9 cellular contexts compared by ENCODE assay signal in the genomic region with DNA sequence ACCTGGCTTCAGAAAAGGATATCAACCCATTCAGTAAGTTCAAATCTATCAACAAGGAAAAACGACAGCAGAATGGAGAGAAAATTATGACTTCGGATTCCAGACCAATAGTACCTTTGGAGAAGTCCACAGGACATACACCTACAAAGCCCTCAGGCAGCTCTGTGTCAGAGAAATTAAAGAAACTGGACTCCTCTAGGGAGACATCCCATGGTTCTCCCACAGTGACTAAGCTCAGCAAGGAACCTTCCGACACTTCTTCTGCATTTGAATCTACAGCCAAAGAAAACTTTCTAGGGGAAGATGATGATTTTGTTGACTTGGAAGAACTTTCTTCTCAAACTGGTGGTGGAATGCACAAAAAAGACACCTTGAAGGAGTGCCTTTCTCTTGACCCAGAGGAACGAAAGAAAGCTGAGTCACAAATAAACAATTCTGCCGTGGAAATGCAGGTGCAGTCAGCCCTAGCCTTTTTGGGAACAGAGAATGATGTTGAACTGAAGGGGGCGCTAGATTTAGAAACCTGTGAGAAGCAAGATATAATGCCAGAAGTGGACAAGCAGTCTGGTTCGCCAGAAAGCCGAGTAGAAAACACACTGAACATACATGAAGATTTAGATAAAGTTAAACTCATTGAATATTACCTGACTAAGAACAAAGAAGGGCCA.
DNase-seq lines count a peak whose midpoint lies in the region; ATAC-seq, FAIRE-seq and TF ChIP-seq lines count a peak whose summit lies in the region.
"Had no signal": no experiment of that assay in that cellular context is flagged by ENCODE, and none has a peak within 500 bp of the region (broad histone marks: within the 10 kb centered on the region; RNA-seq: fewer than 3 reads in every experiment).

No MANE protein-coding gene starts in this region.

- CTCF ChIA-PET in CD4-positive, alpha-beta memory T cell (lab: Charles Lee; ENCODE audit: partially characterized antibody) = interaction anchor here (0.6 to 3.4 kb wide), 13 partner anchors 9 to 99 kb away, joined by 3 to 27 read pairs (median 4); a partner anchor contains a TSS
- CTCF ChIA-PET in activated CD8-positive, alpha-beta T cell treated with anti-CD3 and anti-CD28 coated beads for 36 hours (lab: Charles Lee) = interaction anchor here (0.7 to 4.3 kb wide), 16 partner anchors 9 to 110 kb away, joined by 3 to 29 read pairs (median 5); a partner anchor contains a TSS

- no peak overlapping the region for H3K27ac ChIP-seq in CD4-positive, alpha-beta memory T cell (ENCODE audit: low read depth, low read length)
- H3K27ac ChIP-seq: epithelial cell of prostate had no signal

- no peak for ATAC-seq in activated CD8-positive, alpha-beta T cell treated with anti-CD3 and anti-CD28 coated beads for 36 hours
- no peak for ATAC-seq in HG03469 (IDR thresholded peaks at IDR 0.05; ENCODE audit: unreplicated experiment)

- H3K9me3 ChIP-seq in CD4-positive, alpha-beta memory T cell (ENCODE audit: control insufficient read depth in 1 of 2, low read length in 2 of 2) = no peaks in the 10 kb centered on the region

- peak; percentile 65 for TF ChIP-seq CTCF in activated CD8-positive, alpha-beta T cell treated with anti-CD3 and anti-CD28 coated beads for 36 hours (IDR thresholded peaks at IDR 0.05)

- no peaks in the 10 kb centered on the region for H3K27me3 ChIP-seq in CD4-positive, alpha-beta memory T cell (ENCODE audit: insufficient read depth, low read length)

- peaks cover 26 to 71% of the 10 kb centered on the region in 2 donors for H3K36me3 Mint-ChIP-seq in CD4-positive, alpha-beta memory T cell
- peaks cover 22% of the 10 kb centered on the region for H3K36me3 Mint-ChIP-seq in activated CD8-positive, alpha-beta T cell treated with anti-CD3 and anti-CD28 coated beads for 36 hours (ENCODE audit: low read depth)

- H3K4me3 Mint-ChIP-seq in CD4-positive, alpha-beta memory T cell = no peak overlapping the region
- no peak overlapping the region for H3K4me3 Mint-ChIP-seq in activated CD8-positive, alpha-beta T cell treated with anti-CD3 and anti-CD28 coated beads for 36 hours

- H3K9me3 Mint-ChIP-seq in CD4-positive, alpha-beta memory T cell = no peaks in the 10 kb centered on the region
- no peaks in the 10 kb centered on the region for H3K9me3 Mint-ChIP-seq in activated CD8-positive, alpha-beta T cell treated with anti-CD3 and anti-CD28 coated beads for 36 hours

- no peak for FAIRE-seq in RCC 7860 (lab: Jason Lieb, UNC)
- no peak for FAIRE-seq in frontal cortex (lab: Jason Lieb, UNC)

- H3K36me3 ChIP-seq in CD4-positive, alpha-beta memory T cell (ENCODE audit: insufficient read depth, low read length) = peaks cover 37% of the 10 kb centered on the region

- peak overlapping the region in 5 of 7 donors; percentile 29 to 71 (median 54) for H3K27ac Mint-ChIP-seq in CD4-positive, alpha-beta memory T cell
- H3K27ac Mint-ChIP-seq in activated CD8-positive, alpha-beta T cell treated with anti-CD3 and anti-CD28 coated beads for 36 hours = no peak overlapping the region

- intact Hi-C loops in CD4-positive, alpha-beta memory T cell (cut with micrococcal nuclease) = loop anchor here (1.0 kb wide), 1 partner anchor 98 kb away; no protein-coding TSS in a partner anchor
- intact Hi-C loops in activated CD8-positive, alpha-beta T cell treated with anti-CD3 and anti-CD28 coated beads for 36 hours (cut with micrococcal nuclease) = no loop called here

- H3K4me1 ChIP-seq in CD4-positive, alpha-beta memory T cell (ENCODE audit: insufficient read depth, low read length) = no peaks in the 10 kb centered on the region

- POLR2A ChIA-PET in CD4-positive, alpha-beta memory T cell (lab: Charles Lee; ENCODE audit: partially characterized antibody) = interaction anchor here (1.3 kb wide), 1 partner anchor 98 kb away, joined by 4 read pairs; a partner anchor contains a TSS
- POLR2A ChIA-PET in activated CD8-positive, alpha-beta T cell treated with anti-CD3 and anti-CD28 coated beads for 36 hours (lab: Charles Lee) = no interaction called here

- H3K27me3 Mint-ChIP-seq in CD4-positive, alpha-beta memory T cell = no peaks in the 10 kb centered on the region
- no peaks in the 10 kb centered on the region for H3K27me3 Mint-ChIP-seq in activated CD8-positive, alpha-beta T cell treated with anti-CD3 and anti-CD28 coated beads for 36 hours

- H3K4me1 Mint-ChIP-seq in CD4-positive, alpha-beta memory T cell = peaks cover 0 to 5% (median 3%) of the 10 kb centered on the region in 4 donors
- H3K4me1 Mint-ChIP-seq in activated CD8-positive, alpha-beta T cell treated with anti-CD3 and anti-CD28 coated beads for 36 hours (ENCODE audit: low read depth) = no peaks in the 10 kb centered on the region

- H3K4me3 ChIP-seq in CD4-positive, alpha-beta memory T cell (ENCODE audit: low read length in 2 of 2) = no peak overlapping the region

- peak in 4 of 5 donors; percentile 23 to 49 (median 34) for DNase-seq in CD4-positive, alpha-beta memory T cell
- DNase-seq in HS-27A (ENCODE audit: low read depth) (peak; percentile 22), left kidney (ENCODE audit: low read depth, low spot score) (peak; percentile 39), RCC 7860 (ENCODE audit: low spot score) (no peak), frontal cortex (ENCODE audit: low spot score in 2 of 2) (no peak), inferior parietal cortex (ENCODE audit: extremely low spot score) (no peak)
- peak; percentile 29 for DNase-seq in activated CD8-positive, alpha-beta T cell treated with anti-CD3 and anti-CD28 coated beads for 36 hours

Comparison
In these comparisons a context has a peak if more than half of its experiments do, and no peak if none do; other contexts are left out.
1. DNase-seq: peak in CD4-positive, alpha-beta memory T cell (4 of 5), HS-27A (single experiment), activated CD8-positive, alpha-beta T cell treated with anti-CD3 and anti-CD28 coated beads for 36 hours (single experiment) and left kidney (single experiment); none in RCC 7860 (single experiment), frontal cortex (0 of 2) and inferior parietal cortex (single experiment).